In the genomic region with DNA sequence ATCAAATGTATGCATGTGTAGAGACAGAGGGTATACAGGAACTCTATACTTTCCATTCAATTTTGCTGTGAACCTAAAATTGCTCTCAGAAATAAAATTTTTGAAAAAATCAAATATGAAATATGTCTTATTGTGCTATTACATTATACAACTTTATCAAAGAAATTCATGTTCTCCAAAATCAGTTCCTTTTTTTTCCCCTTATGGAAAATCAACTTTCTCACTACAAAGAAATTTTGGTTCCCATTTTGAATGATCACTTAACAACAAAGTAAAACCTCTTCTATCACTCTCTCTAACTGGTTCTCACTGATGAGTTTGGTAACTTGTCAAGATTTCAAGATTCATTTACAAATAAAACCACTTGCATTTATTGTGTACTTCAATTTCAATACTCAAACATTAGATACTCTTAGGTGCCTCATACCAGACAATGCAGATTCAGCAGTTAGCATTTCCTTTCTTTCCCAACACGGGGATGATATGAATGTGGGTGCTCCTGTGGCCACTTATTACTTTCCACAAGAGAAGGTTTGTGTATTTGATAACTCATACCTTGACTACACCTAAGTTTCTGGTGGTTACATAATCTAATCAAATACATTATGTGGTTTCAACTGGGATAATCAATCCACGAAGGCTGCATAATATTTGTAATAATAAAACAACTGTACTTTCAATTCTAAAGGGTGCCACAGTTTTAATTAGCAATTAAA, we compare ENCODE assay signal across 11 cellular contexts. TPM values are rescaled to one million over a fixed set of nuclear protein-coding genes. Genes with fewer than 3 reads are reported as not detected.
A peak's percentile ranks its signal among the peaks of the same experiment; 100 is the strongest.
DNase-seq lines count a peak whose midpoint lies in the region; ATAC-seq lines count a peak whose summit lies in the region.
"Had no signal": no experiment of that assay in that cellular context is flagged by ENCODE, and none has a peak within 500 bp of the region (broad histone marks: within the 10 kb centered on the region; RNA-seq: fewer than 3 reads in every experiment).

No MANE protein-coding gene starts in this region.

- H3K36me3 Mint-ChIP-seq in T-cell (peaks cover 17% of the 10 kb centered on the region), immature natural killer cell (no peaks in the 10 kb centered on the region)

- no peaks in the 10 kb centered on the region; a peak in 1 of 22 replicates for H3K9me3 ChIP-seq in BLaER1 treated with 17β-estradiol and CSF1 and Interleukin-3, amounts not matched to agents 10 nM and 100 nM (replicated peaks in 1 of 11)

- H3K4me3 Mint-ChIP-seq in T-cell: peak overlapping the region in 1 of 3 donors; percentile 20
- peak overlapping the region in 1 of 5 donors; percentile 46 for H3K4me3 Mint-ChIP-seq in immature natural killer cell

- H3K27me3 Mint-ChIP-seq in T-cell: no peaks in the 10 kb centered on the region
- peaks cover 0 to 2% (median 0%) of the 10 kb centered on the region in 3 donors for H3K27me3 Mint-ChIP-seq in immature natural killer cell (ENCODE audit: low read depth in 3 of 3)

- peak overlapping the region in 5 of 11 experiments; percentile 1 to 52 (median 36); a peak in 8 of 22 replicates for H3K27ac ChIP-seq in BLaER1 treated with 17β-estradiol and CSF1 and Interleukin-3, amounts not matched to agents 10 nM and 100 nM

- peaks cover 83 to 89% (median 85%) of the 10 kb centered on the region in 3 donors for H3K4me1 Mint-ChIP-seq in T-cell
- H3K4me1 Mint-ChIP-seq in immature natural killer cell: peaks cover 75 to 91% of the 10 kb centered on the region in 2 donors

- H3K4me3 ChIP-seq in BLaER1 treated with 17β-estradiol and CSF1 and Interleukin-3, amounts not matched to agents 10 nM and 100 nM: peak overlapping the region in 2 of 10 experiments; percentile 9 to 27; a peak in 1 of 20 replicates

- POLR2A ChIA-PET in T-cell (lab: Charles Lee): no interaction called here

- H3K9me3 Mint-ChIP-seq in T-cell (no peaks in the 10 kb centered on the region), immature natural killer cell (no peaks in the 10 kb centered on the region)

- CTCF ChIA-PET in T-cell (lab: Charles Lee): no interaction called here

- H3K4me1 ChIP-seq in BLaER1 treated with 17β-estradiol and CSF1 and Interleukin-3, amounts not matched to agents 10 nM and 100 nM: peaks cover 59 to 89% (median 74%) of the 10 kb centered on the region in 10 experiments

- H3K36me3 ChIP-seq in BLaER1 treated with 17β-estradiol and CSF1 and Interleukin-3, amounts not matched to agents 10 nM and 100 nM: peaks cover 0 to 34% (median 14%) of the 10 kb centered on the region in 11 experiments; a peak in 13 of 22 replicates

- peak overlapping the region; percentile 22 to 47 for H3K27ac Mint-ChIP-seq in T-cell
- peak overlapping the region in 4 of 6 donors; percentile 13 to 76 (median 52) for H3K27ac Mint-ChIP-seq in immature natural killer cell

- DNase-seq in T-cell (no peak), immature natural killer cell (no peak), NCI-H526 (lab: John Stamatoyannopoulos, UW) (no peak), left lobe of liver (ENCODE audit: low spot score) (no peak), ecto neural progenitor cell (ENCODE audit: low spot score) (no peak)
- DNase-seq: cortex of kidney, NCI-H1417, T-helper 9 cell had no signal

- peak; percentile 31 for ATAC-seq in GM18858 (IDR thresholded peaks at IDR 0.05; ENCODE audit: unreplicated experiment)
- no peak for ATAC-seq in T-cell (replicated peaks in 1 of 4)
- ATAC-seq in GM18873 (IDR thresholded peaks at IDR 0.05; ENCODE audit: low FRiP score, unreplicated experiment): no peak
- no peak for ATAC-seq in left lobe of liver

- H3K27me3 ChIP-seq in BLaER1 treated with 17β-estradiol and CSF1 and Interleukin-3, amounts not matched to agents 10 nM and 100 nM: no peaks in the 10 kb centered on the region

- peak overlapping the region in 8 of 11 experiments; percentile 24 to 96 (median 52); a peak in 14 of 22 replicates for H3K4me2 ChIP-seq in BLaER1 treated with 17β-estradiol and CSF1 and Interleukin-3, amounts not matched to agents 10 nM and 100 nM

- peak overlapping the region in 1 of 11 experiments; percentile 7; a peak in 1 of 22 replicates for H3K9ac ChIP-seq in BLaER1 treated with 17β-estradiol and CSF1 and Interleukin-3, amounts not matched to agents 10 nM and 100 nM

- peaks cover 16 to 100% (median 88%) of the 10 kb centered on the region in 11 experiments; a peak in 20 of 22 replicates for H4K20me1 ChIP-seq in BLaER1 treated with 17β-estradiol and CSF1 and Interleukin-3, amounts not matched to agents 10 nM and 100 nM

RNA-seq across cellular contexts. Expression of gene PSME4, which starts 6.4 kb away (rescaled TPM):
- total RNA-seq in T-cell (10 to 100 TPM; 39.8 to 87.4 (median 44.6) TPM), left lobe of liver (35.3 TPM)
- polyA plus RNA-seq in immature natural killer cell: 1 to 10 TPM; 1.8 to 8.8 (median 4.2) TPM
